In the genomic region with DNA sequence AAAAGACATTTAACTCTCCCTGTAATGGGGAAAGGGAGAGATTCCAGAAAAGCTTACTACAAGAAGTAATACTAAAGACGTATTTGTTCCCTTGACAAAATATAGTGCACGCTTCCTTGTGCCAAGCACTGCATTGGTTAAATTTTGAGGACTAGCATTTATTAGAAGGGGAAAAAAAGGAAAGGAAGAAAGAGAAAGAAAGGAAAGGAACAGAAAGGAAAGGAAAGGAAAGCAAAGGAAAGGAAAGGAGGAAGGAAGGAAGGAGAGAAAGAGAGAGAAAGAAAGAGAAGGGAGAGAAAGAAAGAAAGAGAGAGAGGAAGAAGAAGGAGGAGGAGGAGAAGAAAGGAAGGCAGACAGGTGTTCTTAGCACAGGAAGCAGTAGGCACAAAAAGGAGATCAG, we compare ENCODE assay signal across 25 cellular contexts.
"Had no signal": no experiment of that assay in that cellular context is flagged by ENCODE, and none has a peak within 500 bp of the region (broad histone marks: within the 10 kb centered on the region; RNA-seq: fewer than 3 reads in every experiment).

No MANE protein-coding gene starts in this region.

- H3K4me1 ChIP-seq: colonic mucosa, esophagus squamous epithelium, foreskin keratinocyte, gastrocnemius medialis, gastroesophageal sphincter had no signal

- H3K27ac Mint-ChIP-seq: dendritic cell treated with granulocyte-macrophage colony-stimulating factor and Interleukin-4, amounts not matched to agents 40 ng/mL and 50 ng/mL, for 4 days; effector memory CD8-positive, alpha-beta T cell; endodermal cell had no signal

- ATAC-seq: effector memory CD8-positive, alpha-beta T cell; esophagus mucosa; foreskin keratinocyte; gastrocnemius medialis; gastroesophageal sphincter; heart left ventricle; heart right ventricle had no signal

- H3K36me3 ChIP-seq: colonic mucosa, esophagus muscularis mucosa, esophagus squamous epithelium, gastrocnemius medialis, gastroesophageal sphincter, heart left ventricle, heart right ventricle had no signal

- H3K9me3 ChIP-seq: colonic mucosa, esophagus muscularis mucosa, esophagus squamous epithelium, gastrocnemius medialis, gastroesophageal sphincter, heart left ventricle, heart right ventricle had no signal

- H3K27ac ChIP-seq: colonic mucosa, coronary artery, dorsolateral prefrontal cortex, epithelial cell of prostate, esophagus muscularis mucosa, esophagus squamous epithelium, foreskin keratinocyte, gastrocnemius medialis, gastroesophageal sphincter, heart left ventricle, heart right ventricle had no signal

- H3K9me3 Mint-ChIP-seq: endodermal cell had no signal

- DNase-seq: colonic mucosa; cortex of kidney; dermis blood vessel endothelial cell; dorsolateral prefrontal cortex; effector CD4-positive, alpha-beta T cell; effector CD8-positive, alpha-beta T cell; effector memory CD4-positive, alpha-beta T cell; effector memory CD8-positive, alpha-beta T cell; endodermal cell; erythroblast; esophagus squamous epithelium; foreskin fibroblast; foreskin keratinocyte; foreskin melanocyte; gastrocnemius medialis; glutamatergic neuron; head of caudate nucleus; heart left ventricle; heart right ventricle had no signal

- H3K27me3 Mint-ChIP-seq: dendritic cell treated with granulocyte-macrophage colony-stimulating factor and Interleukin-4, amounts not matched to agents 40 ng/mL and 50 ng/mL, for 4 days; effector memory CD8-positive, alpha-beta T cell had no signal

- H3K4me3 ChIP-seq: colonic mucosa, coronary artery, dorsolateral prefrontal cortex, esophagus muscularis mucosa, esophagus squamous epithelium, gastrocnemius medialis, gastroesophageal sphincter, heart left ventricle, heart right ventricle had no signal

- H3K4me3 Mint-ChIP-seq: dendritic cell treated with granulocyte-macrophage colony-stimulating factor and Interleukin-4, amounts not matched to agents 40 ng/mL and 50 ng/mL, for 4 days; effector memory CD8-positive, alpha-beta T cell; endodermal cell had no signal

- H3K27me3 ChIP-seq: colonic mucosa, esophagus muscularis mucosa, esophagus squamous epithelium, foreskin keratinocyte, gastrocnemius medialis, gastroesophageal sphincter, heart left ventricle, heart right ventricle had no signal
